In the genomic region with DNA sequence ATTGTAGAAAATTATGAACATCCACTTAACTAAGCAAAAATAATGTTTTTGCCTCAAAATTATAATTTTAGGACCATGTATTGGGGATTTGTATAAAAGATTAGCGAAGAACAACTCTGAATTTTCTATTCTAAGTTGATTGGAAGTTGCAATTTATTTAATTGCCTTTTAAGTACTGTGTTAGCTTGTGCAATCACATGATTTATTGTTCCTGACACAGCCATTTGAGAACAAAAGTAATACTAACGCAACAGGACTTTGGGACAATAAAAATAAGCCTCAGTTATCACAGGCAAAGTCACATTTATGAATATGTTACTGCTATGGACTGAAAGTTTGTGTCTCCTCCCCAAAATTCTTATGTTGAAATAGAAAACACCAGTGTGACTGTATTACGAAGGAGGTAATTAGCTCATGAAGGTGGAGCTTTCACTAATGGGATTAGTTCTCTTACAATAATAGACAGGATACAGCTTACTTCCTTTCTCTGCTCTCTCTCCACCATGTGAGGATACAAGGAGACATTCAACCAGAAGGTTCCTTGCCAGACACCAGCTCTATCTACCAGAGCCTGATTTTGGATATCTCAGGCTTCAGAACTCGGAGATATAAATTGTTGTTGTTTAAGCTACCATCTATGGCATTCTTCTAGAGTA, we compare ENCODE assay signal across 9 cellular contexts.
"Had no signal": no experiment of that assay in that cellular context is flagged by ENCODE, and none has a peak within 500 bp of the region (broad histone marks: within the 10 kb centered on the region; RNA-seq: fewer than 3 reads in every experiment).

No MANE protein-coding gene starts in this region.

- H3K36me3 ChIP-seq: ascending aorta, heart right ventricle, left lung had no signal

- H3K4me3 ChIP-seq: ascending aorta, heart right ventricle, left lung had no signal

- ATAC-seq: activated naive CD8-positive, alpha-beta T cell treated with anti-CD3 and anti-CD28 coated beads, Interleukin-2, amount 50 U/mL, for 24 hours; heart right ventricle; left lung had no signal

- DNase-seq: activated B cell treated with CpG ODN at 0.5 μM for 24 hours; activated CD4-positive, alpha-beta T cell treated with anti-CD3 and anti-CD28 coated beads, Interleukin-2, amount 10 ng/mL, durations not matched to agents 24 days and 14 days; activated naive CD4-positive, alpha-beta T cell treated with Interleukin-2 at 50 U/mL for 16 hours; activated naive CD8-positive, alpha-beta T cell treated with anti-CD3 and anti-CD28 coated beads, Interleukin-2, amount 50 U/mL, for 24 hours; heart right ventricle; left lung; stimulated activated CD4-positive, alpha-beta T cell treated with anti-CD3 and anti-CD28 coated beads, Interleukin-15, amount 100 ng/mL, for 24 hours; stimulated activated CD4-positive, alpha-beta T cell treated with anti-CD3 and anti-CD28 coated beads, Interleukin-4, amount 100 ng/mL, for 4 hours had no signal

- H3K27ac ChIP-seq: ascending aorta, heart right ventricle, left lung had no signal

- H3K9me3 ChIP-seq: ascending aorta had no signal

- H3K4me1 ChIP-seq: ascending aorta, heart right ventricle, left lung had no signal

- H3K27me3 ChIP-seq: ascending aorta, heart right ventricle, left lung had no signal
